Comparison of ENCODE assay signal across 23 cellular contexts in the genomic region with DNA sequence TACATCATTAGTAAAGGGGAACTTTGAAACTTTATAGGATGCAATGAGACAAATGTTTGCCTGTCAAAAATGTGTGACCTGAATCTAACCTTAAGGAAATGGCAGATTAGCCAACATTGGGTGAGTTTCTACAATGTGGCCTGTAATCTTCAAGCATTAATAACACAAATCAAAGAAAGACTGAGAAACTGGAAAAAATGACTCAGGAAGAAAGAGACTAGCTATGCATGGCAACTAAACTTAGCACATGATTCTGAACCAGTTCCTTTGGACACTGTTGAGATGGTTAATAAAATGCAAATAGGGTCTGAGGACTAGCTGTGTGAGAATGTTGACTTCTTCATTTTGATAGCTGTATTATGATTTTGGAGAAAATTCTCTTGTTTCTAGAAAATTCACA.
"Had no signal": no experiment of that assay in that cellular context is flagged by ENCODE, and none has a peak within 500 bp of the region (broad histone marks: within the 10 kb centered on the region; RNA-seq: fewer than 3 reads in every experiment).

No MANE protein-coding gene starts in this region.

- H3K9me3 ChIP-seq: adrenal gland, pancreas, upper lobe of left lung had no signal

- H3K4me1 Mint-ChIP-seq: activated B cell treated with CpG ODN at 0.5 μM for 24 hours had no signal

- DNase-seq: activated B cell treated with CpG ODN at 0.5 μM for 24 hours; activated CD4-positive, alpha-beta T cell treated with anti-CD3 and anti-CD28 coated beads for 36 hours; activated CD4-positive, alpha-beta T cell treated with anti-CD3 and anti-CD28 coated beads, Interleukin-2, amount 50 U/mL, for 4 hours; activated CD8-positive, alpha-beta memory T cell treated with anti-CD3 and anti-CD28 coated beads for 24 hours; activated CD8-positive, alpha-beta memory T cell treated with anti-CD3 and anti-CD28 coated beads, Interleukin-2, amount 50 U/mL, for 48 hours; activated effector memory CD4-positive, alpha-beta T cell treated with Interleukin-2 at 50 U/mL for 16 hours; activated naive CD4-positive, alpha-beta T cell treated with anti-CD3 and anti-CD28 coated beads for 36 hours; activated T-cell treated with anti-CD3 and anti-CD28 coated beads, Interleukin-2, amount 50 U/mL, for 4 hours; adrenal gland; cortex of kidney; hippocampal formation; left ventricle myocardium inferior; mammary epithelial cell; midbrain; pancreas; right cardiac atrium; stimulated activated CD4-positive, alpha-beta T cell treated with anti-CD3 and anti-CD28 coated beads, Interleukin-4, amount 100 ng/mL, for 24 hours; stimulated activated naive CD4-positive, alpha-beta T cell treated with Interleukin-2 at 50 U/mL for 16 hours; T-helper 17 cell; upper lobe of left lung had no signal

- H3K27me3 Mint-ChIP-seq: activated CD4-positive, alpha-beta T cell treated with anti-CD3 and anti-CD28 coated beads for 36 hours; T-helper 17 cell had no signal

- FAIRE-seq: frontal cortex, pancreas had no signal

- H3K4me3 ChIP-seq: adrenal gland, left ventricle myocardium inferior, pancreas, upper lobe of left lung had no signal

- H3K4me1 ChIP-seq: adrenal gland, left ventricle myocardium inferior, pancreas had no signal

- H3K36me3 ChIP-seq: adrenal gland, left ventricle myocardium inferior, pancreas, upper lobe of left lung had no signal

- H3K27ac ChIP-seq: adrenal gland, epithelial cell of prostate, left ventricle myocardium inferior, pancreas, upper lobe of left lung had no signal

- ATAC-seq: activated CD4-positive, alpha-beta T cell treated with anti-CD3 and anti-CD28 coated beads for 36 hours; activated T-cell treated with anti-CD3 and anti-CD28 coated beads, Interleukin-2, amount 50 U/mL, for 4 hours; pancreas; right cardiac atrium; T-helper 17 cell had no signal

- H3K4me3 Mint-ChIP-seq: activated B cell treated with CpG ODN at 0.5 μM for 24 hours; activated CD4-positive, alpha-beta T cell treated with anti-CD3 and anti-CD28 coated beads for 36 hours; activated naive CD4-positive, alpha-beta T cell treated with anti-CD3 and anti-CD28 coated beads for 36 hours; activated T-cell treated with anti-CD3 and anti-CD28 coated beads, Interleukin-2, amount 50 U/mL, for 4 hours; nephron; T-helper 17 cell had no signal

- H3K27me3 ChIP-seq: adrenal gland, pancreas, upper lobe of left lung had no signal

- H3K27ac Mint-ChIP-seq: activated B cell treated with CpG ODN at 0.5 μM for 24 hours; activated CD4-positive, alpha-beta T cell treated with anti-CD3 and anti-CD28 coated beads for 36 hours; activated naive CD4-positive, alpha-beta T cell treated with anti-CD3 and anti-CD28 coated beads for 36 hours; nephron; T-helper 17 cell had no signal
